In genomic region chr9:3730527-3730926, GRCh38 we compare ENCODE assay signal across 17 cellular contexts.
A peak's percentile ranks its signal among the peaks of the same experiment; 100 is the strongest.
DNase-seq lines count a peak whose midpoint lies in the region; ATAC-seq, FAIRE-seq and TF ChIP-seq lines count a peak whose summit lies in the region.
"Had no signal": no experiment of that assay in that cellular context is flagged by ENCODE, and none has a peak within 500 bp of the region (broad histone marks: within the 10 kb centered on the region; RNA-seq: fewer than 3 reads in every experiment).

No MANE protein-coding gene starts in this region.

- H3K27ac Mint-ChIP-seq in T-helper 1 cell treated with Interleukin-12 subunit alpha and Interleukin-12 subunit beta and Interleukin-4 antibody, amounts not matched to agents 30 μg/mL and 1 μg/mL, for 36 hours: peak overlapping the region; percentile 51
- H3K27ac Mint-ChIP-seq: CD4-positive, alpha-beta T cell; HFFc6 had no signal

- ATAC-seq in GM19035 (IDR thresholded peaks at IDR 0.05; ENCODE audit: unreplicated experiment): peak; percentile 44
- peak; percentile 65 for ATAC-seq in HG02885 (IDR thresholded peaks at IDR 0.05; ENCODE audit: poor library complexity, unreplicated experiment)
- ATAC-seq: lower lobe of right lung had no signal

- no peaks in the 10 kb centered on the region for H3K36me3 Mint-ChIP-seq in T-helper 1 cell treated with Interleukin-12 subunit alpha and Interleukin-12 subunit beta and Interleukin-4 antibody, amounts not matched to agents 30 μg/mL and 1 μg/mL, for 36 hours (ENCODE audit: low read depth)

- no peak overlapping the region for H3K4me3 Mint-ChIP-seq in T-helper 1 cell treated with Interleukin-12 subunit alpha and Interleukin-12 subunit beta and Interleukin-4 antibody, amounts not matched to agents 30 μg/mL and 1 μg/mL, for 36 hours
- H3K4me3 Mint-ChIP-seq: activated naive CD4-positive, alpha-beta T cell treated with anti-CD3 and anti-CD28 coated beads for 36 hours; CD4-positive, alpha-beta T cell; HFFc6 had no signal

- FAIRE-seq in GM12892 (lab: Jason Lieb, UNC): peak; percentile 78
- FAIRE-seq: small intestine had no signal

- peaks cover 15% of the 10 kb centered on the region for H3K4me1 Mint-ChIP-seq in T-helper 1 cell treated with Interleukin-12 subunit alpha and Interleukin-12 subunit beta and Interleukin-4 antibody, amounts not matched to agents 30 μg/mL and 1 μg/mL, for 36 hours (ENCODE audit: low read depth)

- no peaks in the 10 kb centered on the region for H3K27me3 Mint-ChIP-seq in T-helper 1 cell treated with Interleukin-12 subunit alpha and Interleukin-12 subunit beta and Interleukin-4 antibody, amounts not matched to agents 30 μg/mL and 1 μg/mL, for 36 hours (ENCODE audit: low read depth)
- H3K27me3 Mint-ChIP-seq: CD4-positive, alpha-beta T cell had no signal

- no peak for TF ChIP-seq POLR2A in GM12892 (IDR thresholded peaks at IDR 0.05; ENCODE audit: low read depth, low read length)

- H3K9me3 Mint-ChIP-seq in T-helper 1 cell treated with Interleukin-12 subunit alpha and Interleukin-12 subunit beta and Interleukin-4 antibody, amounts not matched to agents 30 μg/mL and 1 μg/mL, for 36 hours: no peaks in the 10 kb centered on the region
- H3K9me3 Mint-ChIP-seq: activated naive CD4-positive, alpha-beta T cell treated with anti-CD3 and anti-CD28 coated beads for 36 hours; CD4-positive, alpha-beta T cell; HFFc6 had no signal

- DNase-seq in GM12892 (ENCODE audit: insufficient read length) (no peak), germinal center (ENCODE audit: low spot score) (no peak), cerebellar cortex (ENCODE audit: low spot score) (no peak), cortex of kidney (lab: John Stamatoyannopoulos, UW) (no peak)
- DNase-seq: activated CD4-positive, alpha-beta T cell treated with anti-CD3 and anti-CD28 coated beads for 1 hour; activated naive CD4-positive, alpha-beta T cell treated with anti-CD3 and anti-CD28 coated beads for 36 hours; CD4-positive, alpha-beta T cell; erythroblast; HFFc6; hypothalamus; lower lobe of right lung; MV-4-11; NCI-H2171 treated with DMSO at 0.1 percent for 48 hours; small intestine had no signal
